1 cellular context compared by ENCODE assay signal in the genomic region with DNA sequence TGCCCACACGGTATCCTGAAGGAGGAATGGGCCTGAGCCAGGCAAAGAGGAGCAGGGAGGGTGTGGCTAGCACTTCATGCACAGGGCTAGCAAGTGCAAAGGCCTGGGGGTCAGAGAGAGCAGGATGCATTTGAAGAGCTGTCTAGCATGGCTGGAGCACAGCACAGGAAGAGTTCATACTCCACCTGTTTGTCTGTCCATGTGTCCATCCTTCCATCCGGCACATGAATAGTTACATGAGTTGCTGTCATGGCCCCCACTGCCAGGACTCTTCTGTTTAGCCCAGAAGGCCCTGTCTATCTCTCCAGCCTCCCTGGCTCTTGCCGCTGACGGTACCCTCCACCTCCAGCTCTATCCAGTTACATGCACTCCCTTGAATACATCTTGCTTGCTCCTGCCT.
TF ChIP-seq lines count a peak whose summit lies in the region.

No MANE protein-coding gene starts in this region.

TF ChIP-seq in HCT116, 20 proteins besides CTCF, POLR2A, EP300 and RAD21:
- TF ChIP-seq REST (IDR thresholded peaks at IDR 0.05; ENCODE audit: low read depth): no peak
- TF ChIP-seq SRF (IDR thresholded peaks at IDR 0.05; ENCODE audit: low read depth): no peak
- no peak for TF ChIP-seq ELF1 (IDR thresholded peaks at IDR 0.05; ENCODE audit: borderline replicate concordance, low read depth)
- no peak for TF ChIP-seq FOSL1 (IDR thresholded peaks at IDR 0.05; ENCODE audit: low read depth)
- no peak for TF ChIP-seq CBX3 (IDR thresholded peaks at IDR 0.05; ENCODE audit: low read depth)
- TF ChIP-seq TCF7L2 (IDR thresholded peaks at IDR 0.05; ENCODE audit: borderline replicate concordance, extremely low read depth, insufficient read depth, insufficient read length): no peak
- no peak for TF ChIP-seq EGR1 (IDR thresholded peaks at IDR 0.05; ENCODE audit: low read depth)
- TF ChIP-seq SIN3A (IDR thresholded peaks at IDR 0.05; ENCODE audit: low read depth): no peak
- no peak for TF ChIP-seq EZH2 (IDR thresholded peaks at IDR 0.05)
- TF ChIP-seq CEBPB (IDR thresholded peaks at IDR 0.05; ENCODE audit: low read depth): no peak
- no peak for TF ChIP-seq ATF3 (IDR thresholded peaks at IDR 0.05)
- no peak for TF ChIP-seq YY1 (IDR thresholded peaks at IDR 0.05; ENCODE audit: extremely low read depth, insufficient replicate concordance, low read depth, low read length)
- no peak for TF ChIP-seq ZNF274 (IDR thresholded peaks at IDR 0.05; ENCODE audit: low read depth, low read length)
- no peak for TF ChIP-seq ZBTB33 (IDR thresholded peaks at IDR 0.05; ENCODE audit: extremely low read depth, insufficient replicate concordance, low read length)
- TF ChIP-seq SP1 (IDR thresholded peaks at IDR 0.05; ENCODE audit: low read depth): no peak
- TF ChIP-seq, protein P1, sequence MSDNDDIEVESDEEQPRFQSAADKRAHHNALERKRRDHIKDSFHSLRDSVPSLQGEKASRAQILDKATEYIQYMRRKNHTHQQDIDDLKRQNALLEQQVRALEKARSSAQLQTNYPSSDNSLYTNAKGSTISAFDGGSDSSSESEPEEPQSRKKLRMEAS (IDR thresholded peaks at IDR 0.05): no peak
- TF ChIP-seq JUND (IDR thresholded peaks at IDR 0.05): no peak
- no peak for TF ChIP-seq EZH2phosphoT487 (IDR thresholded peaks at IDR 0.05; ENCODE audit: borderline replicate concordance)
- TF ChIP-seq ZFX (IDR thresholded peaks at IDR 0.05): no peak
